ENCODE assay signal across 7 cellular contexts in genomic region chr6:168677318-168677781, GRCh38.
DNase-seq lines count a peak whose midpoint lies in the region; FAIRE-seq and TF ChIP-seq lines count a peak whose summit lies in the region.
"Not testable (repeated sequence)": the region's sequence is repeated elsewhere in the genome, so short reads cannot be mapped to it uniquely, and the experiment has no call there.

No MANE protein-coding gene starts in this region.

- not testable (repeated sequence) for H2AFZ ChIP-seq in hepatocyte

- not testable (repeated sequence) for H4K20me1 ChIP-seq in hepatocyte (ENCODE audit: insufficient read depth, poor library complexity, severe bottlenecking)

- not testable (repeated sequence) for H3K4me3 ChIP-seq in hepatocyte

- H3K9me3 Mint-ChIP-seq in mesothelial cell of epicardium, result peaks cover 10% of the 10 kb centered on the region
- not testable (repeated sequence) for H3K9me3 Mint-ChIP-seq in osteocyte (ENCODE audit: unreplicated experiment)

- peaks cover 19% of the 10 kb centered on the region for H3K4me1 Mint-ChIP-seq in mesothelial cell of epicardium
- H3K4me1 Mint-ChIP-seq in osteocyte (ENCODE audit: unreplicated experiment), result not testable (repeated sequence)

- CTCF ChIA-PET in RWPE1 (lab: Yijun Ruan, JAX), result not testable (repeated sequence)

- H3K79me2 ChIP-seq in hepatocyte, result not testable (repeated sequence)

- H3K9me3 ChIP-seq in hepatocyte (ENCODE audit: low read depth), result not testable (repeated sequence)

- peak overlapping the region; percentile 89 for H3K27ac Mint-ChIP-seq in mesothelial cell of epicardium
- not testable (repeated sequence) for H3K27ac Mint-ChIP-seq in osteocyte (ENCODE audit: unreplicated experiment)

- H3K9me2 ChIP-seq in hepatocyte (replicated peaks; ENCODE audit: insufficient read depth), result not testable (repeated sequence)

- WGBS in hepatocyte (ENCODE audit: low lambda C conversion rate, missing lambda C conversion rate), result 58% methylated on average over 6 of the region's 6 CpGs

- H3K27ac ChIP-seq in RWPE1, result not testable (repeated sequence)
- peak overlapping the region; percentile 82 for H3K27ac ChIP-seq in hepatocyte

- DNase-seq in ELF-1 (ENCODE audit: low read depth, low spot score) (peak; percentile 83), M059J (ENCODE audit: low read depth) (peak; percentile 5), RWPE1 (ENCODE audit: low spot score) (peak; percentile 23), osteocyte (ENCODE audit: extremely low spot score, unreplicated experiment) (peak; percentile 30)
- DNase-seq in hepatocyte (ENCODE audit: low spot score); mesothelial cell of epicardium (ENCODE audit: low spot score in 2 of 2, unreplicated experiment in 2 of 2): not testable (repeated sequence)

- not testable (repeated sequence) for H3K27me3 ChIP-seq in hepatocyte

- POLR2A ChIA-PET in RWPE1 (lab: Yijun Ruan, JAX; ENCODE audit: low non-redundant PET), result not testable (repeated sequence)

- not testable (repeated sequence) for H3K4me1 ChIP-seq in hepatocyte (ENCODE audit: insufficient read depth)

- H3K4me3 Mint-ChIP-seq in mesothelial cell of epicardium; osteocyte (ENCODE audit: unreplicated experiment): not testable (repeated sequence)

- H3K36me3 ChIP-seq in hepatocyte (replicated peaks; ENCODE audit: insufficient read depth, low read depth), result not testable (repeated sequence)

- H3K4me2 ChIP-seq in hepatocyte, result not testable (repeated sequence)

- FAIRE-seq in endometrium (lab: Jason Lieb, UNC), result peak; percentile 21

- TF ChIP-seq CTCF in RWPE1 (conservative IDR thresholded peaks at IDR 0.05; ENCODE audit: low read depth); hepatocyte (IDR thresholded peaks at IDR 0.05; ENCODE audit: poor library complexity); mesothelial cell of epicardium (IDR thresholded peaks at IDR 0.05; ENCODE audit: unreplicated experiment); osteocyte (IDR thresholded peaks at IDR 0.05): not testable (repeated sequence)

- not testable (repeated sequence) for H3K27me3 Mint-ChIP-seq in mesothelial cell of epicardium (ENCODE audit: low read depth); osteocyte (ENCODE audit: unreplicated experiment)

- not testable (repeated sequence) for H3K36me3 Mint-ChIP-seq in mesothelial cell of epicardium; osteocyte (ENCODE audit: unreplicated experiment)
